In genomic region chr2:21041943-21042707, GRCh38 we compare ENCODE assay signal across 1 cellular context.
TF ChIP-seq lines count a peak whose summit lies in the region.

No MANE protein-coding gene starts in this region.

TF ChIP-seq in HepG2, 621 proteins besides CTCF, POLR2A, EP300 and RAD21 (continued from another document and continues in another):
- peak; percentile 65; the same call in 1 of the 2 replicates for TF ChIP-seq ZBTB2 (CRISPR knock-in tag; IDR thresholded peaks at IDR 0.05; ENCODE audit: low read depth)
- TF ChIP-seq CBX5 (CRISPR knock-in tag; IDR thresholded peaks at IDR 0.05; ENCODE audit: borderline replicate concordance), result peak; percentile 70; the same call in 1 of the 2 replicates
- TF ChIP-seq DMAP1 (CRISPR knock-in tag; IDR thresholded peaks at IDR 0.05), result no peak
- TF ChIP-seq ZNF766 (CRISPR knock-in tag; IDR thresholded peaks at IDR 0.05; ENCODE audit: borderline replicate concordance), result peak; percentile 84
- peak; percentile 57; the same call in 1 of the 2 replicates for TF ChIP-seq ZNF841 (CRISPR knock-in tag; IDR thresholded peaks at IDR 0.05; ENCODE audit: borderline replicate concordance)
- no peak for TF ChIP-seq TCF12 (IDR thresholded peaks at IDR 0.05)
- 0 out of 2 replicates have a peak, but pooled peaks have one; percentile 48 for TF ChIP-seq TCF12 (CRISPR knock-in tag; IDR thresholded peaks at IDR 0.05)
- peak; percentile 75; the same call in 1 of the 2 replicates for TF ChIP-seq HOMEZ (CRISPR knock-in tag; IDR thresholded peaks at IDR 0.05; ENCODE audit: low read depth)
- TF ChIP-seq ZNF563 (CRISPR knock-in tag; IDR thresholded peaks at IDR 0.05), result 0 out of 2 replicates have a peak, but pooled peaks have one; percentile 48
- no peak; the same call in 1 of the 2 replicates for TF ChIP-seq AHR (CRISPR knock-in tag; IDR thresholded peaks at IDR 0.05)
- TF ChIP-seq ZBTB43 (CRISPR knock-in tag; conservative IDR thresholded peaks at IDR 0.05), result peak; percentile 66; the same call in 1 of the 2 replicates
- 0 out of 2 replicates have a peak, but pooled peaks have one; percentile 82 for TF ChIP-seq HOXA7 (CRISPR knock-in tag; IDR thresholded peaks at IDR 0.05)
- no peak; the same call in 1 of the 2 replicates for TF ChIP-seq EED (CRISPR knock-in tag; IDR thresholded peaks at IDR 0.05)
- TF ChIP-seq ZNF362 (CRISPR knock-in tag; IDR thresholded peaks at IDR 0.05; ENCODE audit: borderline replicate concordance), result peak; percentile 68; the same call in 1 of the 2 replicates
- peak; percentile 51; the same call in 1 of the 2 replicates for TF ChIP-seq MEIS2 (CRISPR knock-in tag; IDR thresholded peaks at IDR 0.05)
- no peak for TF ChIP-seq ZNF580 (CRISPR knock-in tag; IDR thresholded peaks at IDR 0.05; ENCODE audit: borderline replicate concordance, low read depth)
- TF ChIP-seq ZNF253 (CRISPR knock-in tag; IDR thresholded peaks at IDR 0.05; ENCODE audit: borderline replicate concordance), result no peak
- peak; percentile 79 for TF ChIP-seq FOSL2 (CRISPR knock-in tag; IDR thresholded peaks at IDR 0.05)
- 0 out of 2 replicates have a peak, but pooled peaks have one; percentile 27 for TF ChIP-seq KLF12 (CRISPR knock-in tag; IDR thresholded peaks at IDR 0.05; ENCODE audit: borderline replicate concordance)
- TF ChIP-seq HMGXB3 (CRISPR knock-in tag; IDR thresholded peaks at IDR 0.05; ENCODE audit: borderline replicate concordance), result peak; percentile 81; the same call in 1 of the 2 replicates
- TF ChIP-seq KDM5B (CRISPR knock-in tag; IDR thresholded peaks at IDR 0.05; ENCODE audit: borderline replicate concordance), result peak; percentile 70
- no peak for TF ChIP-seq CC2D1A (CRISPR knock-in tag; IDR thresholded peaks at IDR 0.05)
- TF ChIP-seq MYC (CRISPR knock-in tag; IDR thresholded peaks at IDR 0.05; ENCODE audit: borderline replicate concordance), result peak; percentile 72
- TF ChIP-seq SPEN (CRISPR knock-in tag; IDR thresholded peaks at IDR 0.05; ENCODE audit: low read depth), result peak; percentile 54; the same call in 1 of the 2 replicates
- TF ChIP-seq FUBP1 (CRISPR knock-in tag; IDR thresholded peaks at IDR 0.05; ENCODE audit: borderline replicate concordance), result no peak
- TF ChIP-seq TERF1 (CRISPR knock-in tag; IDR thresholded peaks at IDR 0.05), result no peak
- no peak for TF ChIP-seq SCMH1 (CRISPR knock-in tag; IDR thresholded peaks at IDR 0.05; ENCODE audit: borderline replicate concordance)
- TF ChIP-seq SIN3A (IDR thresholded peaks at IDR 0.05; ENCODE audit: borderline replicate concordance, low read depth, low read length), result peak; percentile 64; the same call in 1 of the 2 replicates
- no peak for TF ChIP-seq ZFP36L2 (CRISPR knock-in tag; IDR thresholded peaks at IDR 0.05)
- TF ChIP-seq ZNF709 (CRISPR knock-in tag; IDR thresholded peaks at IDR 0.05), result no peak
- TF ChIP-seq KIAA2018 (CRISPR knock-in tag; IDR thresholded peaks at IDR 0.05; ENCODE audit: borderline replicate concordance), result no peak
- no peak for TF ChIP-seq ZNF740 (CRISPR knock-in tag; IDR thresholded peaks at IDR 0.05)
- peak; percentile 65 to 73 for TF ChIP-seq NR2F1 (CRISPR knock-in tag; IDR thresholded peaks at IDR 0.05)
- peak; percentile 89 for TF ChIP-seq NR2F2 (IDR thresholded peaks at IDR 0.05; ENCODE audit: borderline replicate concordance, low read depth)
- TF ChIP-seq SALL1 (CRISPR knock-in tag; IDR thresholded peaks at IDR 0.05), result peak; percentile 96
